ENCODE assay signal across 1 cellular context in genomic region chr17:75033346-75034235, GRCh38.
TF ChIP-seq lines count a peak whose summit lies in the region.

No MANE protein-coding gene starts in this region.

TF ChIP-seq in GM12878, 131 proteins besides CTCF, POLR2A, EP300 and RAD21 (continues in another document):
- no peak for TF ChIP-seq PAX8 (IDR thresholded peaks at IDR 0.05)
- no peak for TF ChIP-seq NBN (IDR thresholded peaks at IDR 0.05)
- TF ChIP-seq CBFB (IDR thresholded peaks at IDR 0.05; ENCODE audit: low read depth): no peak
- no peak for TF ChIP-seq CHD1 (IDR thresholded peaks at IDR 0.05; ENCODE audit: low read depth, low read length)
- no peak for TF ChIP-seq SREBF1 (IDR thresholded peaks at IDR 0.05; ENCODE audit: low read length)
- no peak for TF ChIP-seq MYB (IDR thresholded peaks at IDR 0.05; ENCODE audit: borderline replicate concordance, low read depth, low read length)
- TF ChIP-seq WRNIP1 (IDR thresholded peaks at IDR 0.05; ENCODE audit: borderline replicate concordance, low read depth, low read length): no peak
- no peak for TF ChIP-seq STAT3 (IDR thresholded peaks at IDR 0.05; ENCODE audit: low read depth, low read length)
- TF ChIP-seq ATF3 (IDR thresholded peaks at IDR 0.05; ENCODE audit: borderline replicate concordance, extremely low read depth, low read depth, low read length): no peak
- TF ChIP-seq NFYA (IDR thresholded peaks at IDR 0.05; ENCODE audit: borderline replicate concordance, low read depth, low read length): no peak
- peak; percentile 81 for TF ChIP-seq ZBTB40 (IDR thresholded peaks at IDR 0.05; ENCODE audit: borderline replicate concordance)
- peak; percentile 40; the same call in 1 of the 2 replicates for TF ChIP-seq GABPA (IDR thresholded peaks at IDR 0.05; ENCODE audit: low read depth)
- no peak for TF ChIP-seq ZBTB11 (CRISPR knock-in tag; IDR thresholded peaks at IDR 0.05)
- no peak for TF ChIP-seq TCF3 (IDR thresholded peaks at IDR 0.05; ENCODE audit: borderline replicate concordance, insufficient read depth, low read depth, low read length)
- TF ChIP-seq RELA (IDR thresholded peaks at IDR 0.05; ENCODE audit: borderline replicate concordance, partially characterized antibody): peak; percentile 78
- no peak for TF ChIP-seq SMAD5 (IDR thresholded peaks at IDR 0.05; ENCODE audit: low read depth)
- peak; percentile 74 for TF ChIP-seq RUNX3 (IDR thresholded peaks at IDR 0.05; ENCODE audit: low read length)
- no peak; the same call in 1 of the 2 replicates for TF ChIP-seq STAT1 (conservative IDR thresholded peaks at IDR 0.05)
- TF ChIP-seq CUX1 (IDR thresholded peaks at IDR 0.05; ENCODE audit: insufficient replicate concordance, low read depth, low read length): no peak
- no peak for TF ChIP-seq IRF5 (IDR thresholded peaks at IDR 0.05; ENCODE audit: borderline replicate concordance)
- TF ChIP-seq ZNF687 (IDR thresholded peaks at IDR 0.05): no peak
- TF ChIP-seq EZH2 (IDR thresholded peaks at IDR 0.05; ENCODE audit: borderline replicate concordance, control insufficient read depth, low read depth, low read length): no peak
- TF ChIP-seq TAF1 (IDR thresholded peaks at IDR 0.05; ENCODE audit: borderline replicate concordance, low read depth, low read length): no peak
- no peak for TF ChIP-seq E2F8 (IDR thresholded peaks at IDR 0.05; ENCODE audit: low read depth, partially characterized antibody)
- TF ChIP-seq E4F1 (IDR thresholded peaks at IDR 0.05; ENCODE audit: borderline replicate concordance, partially characterized antibody): no peak
- no peak; the same call in 1 of the 2 replicates for TF ChIP-seq SIN3A (IDR thresholded peaks at IDR 0.05; ENCODE audit: low read depth, low read length)
- TF ChIP-seq JUND (IDR thresholded peaks at IDR 0.05; ENCODE audit: low read depth, low read length): no peak
- 0 out of 2 replicates have a peak, but pooled peaks have one; percentile 23 for TF ChIP-seq RCOR1 (conservative IDR thresholded peaks at IDR 0.05; ENCODE audit: low read depth, low read length)
- TF ChIP-seq SMARCA5 (IDR thresholded peaks at IDR 0.05): peak; percentile 99
- TF ChIP-seq ZBED1 (IDR thresholded peaks at IDR 0.05; ENCODE audit: borderline replicate concordance): no peak
- no peak for TF ChIP-seq SPI1 (IDR thresholded peaks at IDR 0.05; ENCODE audit: borderline replicate concordance, insufficient read depth, low read depth, low read length)
